1 cellular context compared by ENCODE assay signal in genomic region chr1:155322571-155322952, GRCh38.
A peak's percentile ranks its signal among the peaks of the same experiment; 100 is the strongest.
TF ChIP-seq lines count a peak whose summit lies in the region.

No MANE protein-coding gene starts in this region.

TF ChIP-seq in H1, 55 proteins besides CTCF, POLR2A, EP300 and RAD21:
- TF ChIP-seq GTF2F1 (IDR thresholded peaks at IDR 0.05; ENCODE audit: borderline replicate concordance, low read depth, low read length), result no peak
- TF ChIP-seq CREB1 (IDR thresholded peaks at IDR 0.05), result peak; percentile 45; the same call in 1 of the 2 replicates
- TF ChIP-seq SAP30 (IDR thresholded peaks at IDR 0.05; ENCODE audit: insufficient read depth, insufficient replicate concordance, low read length), result no peak
- TF ChIP-seq RNF2 (IDR thresholded peaks at IDR 0.05; ENCODE audit: borderline replicate concordance, low read depth, low read length, missing control alignments, poor library complexity, severe bottlenecking), result no peak
- TF ChIP-seq SIN3A (conservative IDR thresholded peaks at IDR 0.05 in 1 of 2, IDR thresholded peaks at IDR 0.05 in 1 of 2; ENCODE audit: low read depth in 1 of 2, low read length in 2 of 2), result no peak
- TF ChIP-seq MAX (IDR thresholded peaks at IDR 0.05), result no peak
- no peak for TF ChIP-seq RXRA (IDR thresholded peaks at IDR 0.05; ENCODE audit: insufficient read depth, low read depth, low read length)
- TF ChIP-seq ZNF274 (IDR thresholded peaks at IDR 0.05; ENCODE audit: borderline replicate concordance, extremely low read depth, low read length), result no peak
- no peak for TF ChIP-seq JUN (IDR thresholded peaks at IDR 0.05; ENCODE audit: low read depth, low read length)
- no peak for TF ChIP-seq PHF8 (conservative IDR thresholded peaks at IDR 0.05; ENCODE audit: low read depth, low read length)
- no peak for TF ChIP-seq KDM1A (IDR thresholded peaks at IDR 0.05; ENCODE audit: borderline replicate concordance, low read length)
- no peak for TF ChIP-seq CTBP2 (IDR thresholded peaks at IDR 0.05; ENCODE audit: borderline replicate concordance, insufficient read depth, insufficient read length, low read length)
- peak; percentile 33 for TF ChIP-seq KDM4A (IDR thresholded peaks at IDR 0.05; ENCODE audit: low read depth, low read length, severe bottlenecking)
TF ChIP-seq in H1: peak in this region for 2.
